13 cellular contexts compared by ENCODE assay signal in the genomic region with DNA sequence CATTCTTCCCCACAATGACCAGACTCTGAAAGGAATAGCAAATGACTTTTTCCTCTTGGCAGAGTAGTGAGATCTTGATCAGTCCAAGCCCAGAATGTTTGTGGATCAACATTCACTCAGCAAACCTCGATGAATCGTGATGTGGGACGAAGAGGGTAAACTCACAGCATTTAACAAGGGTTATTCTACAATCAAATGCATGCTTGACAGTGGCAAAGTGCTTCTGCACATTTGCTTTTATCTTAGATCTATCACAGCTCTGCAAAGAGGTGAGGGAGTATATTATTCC. TPM values are rescaled to one million over a fixed set of nuclear protein-coding genes. Genes with fewer than 3 reads are reported as not detected.
DNase-seq lines count a peak whose midpoint lies in the region; ATAC-seq and TF ChIP-seq lines count a peak whose summit lies in the region.
"Had no signal": no experiment of that assay in that cellular context is flagged by ENCODE, and none has a peak within 500 bp of the region (broad histone marks: within the 10 kb centered on the region; RNA-seq: fewer than 3 reads in every experiment).

No MANE protein-coding gene starts in this region.

- H3K4me1 Mint-ChIP-seq in activated CD8-positive, alpha-beta memory T cell treated with anti-CD3 and anti-CD28 coated beads, Interleukin-2, amount 10 ng/mL, durations not matched to agents 7 days and 5 days, result peaks cover 39% of the 10 kb centered on the region
- H3K4me1 Mint-ChIP-seq: CD8-positive, alpha-beta memory T cell had no signal

- H3K27me3 ChIP-seq in skeletal muscle satellite cell (ENCODE audit: control insufficient read depth, insufficient read depth, low read length), result peaks cover 16% of the 10 kb centered on the region

- H3K9ac ChIP-seq in skeletal muscle satellite cell (ENCODE audit: low read depth, low read length), result peak overlapping the region; percentile 59

- no peak for TF ChIP-seq CTCF in fibroblast of mammary gland (conservative IDR thresholded peaks at IDR 0.05; ENCODE audit: control insufficient read depth, insufficient read depth, low read depth, low read length)

- no peak overlapping the region for H3K4me3 Mint-ChIP-seq in activated CD8-positive, alpha-beta memory T cell treated with anti-CD3 and anti-CD28 coated beads, Interleukin-2, amount 10 ng/mL, durations not matched to agents 7 days and 5 days
- H3K4me3 Mint-ChIP-seq: CD8-positive, alpha-beta memory T cell had no signal

- no peaks in the 10 kb centered on the region for H3K9me3 ChIP-seq in skeletal muscle satellite cell (replicated peaks; ENCODE audit: low read length)

- no peak for ATAC-seq in activated CD8-positive, alpha-beta memory T cell treated with anti-CD3 and anti-CD28 coated beads, Interleukin-2, amount 10 ng/mL, durations not matched to agents 7 days and 5 days
- no peak for ATAC-seq in HG02610 (IDR thresholded peaks at IDR 0.05; ENCODE audit: unreplicated experiment)

- H3K4me3 ChIP-seq in fibroblast of mammary gland (ENCODE audit: control insufficient read depth, low read depth, low read length), result no peak overlapping the region
- H3K4me3 ChIP-seq in skeletal muscle satellite cell (ENCODE audit: low read length), result no peak overlapping the region

- H3K36me3 ChIP-seq in skeletal muscle satellite cell (ENCODE audit: insufficient read depth, low read length), result no peaks in the 10 kb centered on the region

- peak overlapping the region; percentile 57 for H3K4me2 ChIP-seq in skeletal muscle satellite cell (ENCODE audit: low read length)

- peaks cover 37% of the 10 kb centered on the region for H3K4me1 ChIP-seq in skeletal muscle satellite cell (ENCODE audit: control insufficient read depth, insufficient read depth, low read length)

- H3K27me3 Mint-ChIP-seq in activated CD8-positive, alpha-beta memory T cell treated with anti-CD3 and anti-CD28 coated beads, Interleukin-2, amount 10 ng/mL, durations not matched to agents 7 days and 5 days, result peaks cover 3% of the 10 kb centered on the region

- no peak for DNase-seq in activated CD8-positive, alpha-beta memory T cell treated with anti-CD3 and anti-CD28 coated beads, Interleukin-2, amount 10 ng/mL, durations not matched to agents 7 days and 5 days
- DNase-seq in activated CD8-positive, alpha-beta memory T cell treated with anti-CD3 and anti-CD28 coated beads for 24 hours, result no peak
- DNase-seq in RPMI7951 (ENCODE audit: low read depth) (peak; percentile 22), fibroblast of mammary gland (ENCODE audit: low read depth) (peak; percentile 28), HK-2 (ENCODE audit: unreplicated experiment) (no peak), SW480 (ENCODE audit: low spot score) (no peak)
- DNase-seq: CD8-positive, alpha-beta memory T cell; DND-41; NCI-H1105; NCI-H187 had no signal

- CTCF ChIA-PET in activated CD8-positive, alpha-beta memory T cell treated with anti-CD3 and anti-CD28 coated beads, Interleukin-2, amount 10 ng/mL, durations not matched to agents 7 days and 5 days (lab: Charles Lee), result interaction anchor here (1.5 to 1.6 kb wide), 3 partner anchors 21 to 1394 kb away, joined by 4 to 5 read pairs (median 5); no protein-coding TSS in a partner anchor

- no peaks in the 10 kb centered on the region for H3K9me3 Mint-ChIP-seq in activated CD8-positive, alpha-beta memory T cell treated with anti-CD3 and anti-CD28 coated beads, Interleukin-2, amount 10 ng/mL, durations not matched to agents 7 days and 5 days (ENCODE audit: low read depth)
- H3K9me3 Mint-ChIP-seq: CD8-positive, alpha-beta memory T cell had no signal

- H3K27ac Mint-ChIP-seq in activated CD8-positive, alpha-beta memory T cell treated with anti-CD3 and anti-CD28 coated beads, Interleukin-2, amount 10 ng/mL, durations not matched to agents 7 days and 5 days, result peak overlapping the region; percentile 64

- H3K36me3 Mint-ChIP-seq in activated CD8-positive, alpha-beta memory T cell treated with anti-CD3 and anti-CD28 coated beads, Interleukin-2, amount 10 ng/mL, durations not matched to agents 7 days and 5 days, result peaks cover 2% of the 10 kb centered on the region

RNA-seq across cellular contexts. Expression of a gene that starts 31.8 kb away (rescaled TPM):
- total RNA-seq in activated CD8-positive, alpha-beta memory T cell treated with anti-CD3 and anti-CD28 coated beads, Interleukin-2, amount 10 ng/mL, durations not matched to agents 7 days and 5 days, result under 1 TPM; 0.61 to 0.91 TPM
- 0.12 TPM in 1 of 2 replicates, not detected in the other for total RNA-seq in RPMI7951 (2014; rRNA removed; shearing (Covaris generic))
- total RNA-seq in skeletal muscle satellite cell (2012; rRNA removed), result 0.22 TPM in 1 of 2 replicates, not detected in the other
- total RNA-seq: H4 had no signal

Comparison
In these comparisons a context has a peak if more than half of its experiments do, and no peak if none do; other contexts are left out.
1. DNase-seq: peak in RPMI7951 (single experiment) and fibroblast of mammary gland (single experiment); none in activated CD8-positive, alpha-beta memory T cell treated with anti-CD3 and anti-CD28 coated beads, Interleukin-2, amount 10 ng/mL, durations not matched to agents 7 days and 5 days (single experiment), activated CD8-positive, alpha-beta memory T cell treated with anti-CD3 and anti-CD28 coated beads for 24 hours (single experiment), HK-2 (single experiment) and SW480 (single experiment).